In the genomic region with DNA sequence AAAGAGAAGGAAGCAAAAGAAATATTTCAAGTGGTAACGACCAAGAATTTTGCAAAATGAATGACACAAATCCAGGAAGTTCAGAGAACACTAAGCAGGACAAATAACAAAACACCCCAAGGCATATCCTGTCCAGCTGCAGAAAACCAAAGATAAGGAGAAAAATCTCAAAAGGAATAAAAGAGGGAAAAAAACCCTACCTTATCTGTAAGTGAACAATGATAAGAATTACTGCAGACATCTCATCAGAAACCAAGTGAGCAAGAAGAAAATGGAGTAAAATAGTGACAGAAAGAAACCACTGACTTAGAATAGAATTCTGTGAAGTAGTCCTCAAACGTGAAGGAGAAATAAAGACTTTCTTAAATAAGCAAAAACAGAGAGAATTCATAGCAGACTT, we compare ENCODE assay signal across 1 cellular context.
A peak's percentile ranks its signal among the peaks of the same experiment; 100 is the strongest.
TF ChIP-seq lines count a peak whose summit lies in the region.

No MANE protein-coding gene starts in this region.

TF ChIP-seq in GM12878, 131 proteins besides CTCF, POLR2A, EP300 and RAD21:
- TF ChIP-seq ATF7 (IDR thresholded peaks at IDR 0.05; ENCODE audit: low read depth) = no peak
- TF ChIP-seq CBX5 (IDR thresholded peaks at IDR 0.05; ENCODE audit: low read depth) = peak; percentile 95; the same call in 1 of the 2 replicates
- TF ChIP-seq TBL1XR1 (IDR thresholded peaks at IDR 0.05; ENCODE audit: low read depth, low read length) = no peak
TF ChIP-seq in GM12878: peak in this region for 1.
